ENCODE assay signal across 1 cellular context in the genomic region with DNA sequence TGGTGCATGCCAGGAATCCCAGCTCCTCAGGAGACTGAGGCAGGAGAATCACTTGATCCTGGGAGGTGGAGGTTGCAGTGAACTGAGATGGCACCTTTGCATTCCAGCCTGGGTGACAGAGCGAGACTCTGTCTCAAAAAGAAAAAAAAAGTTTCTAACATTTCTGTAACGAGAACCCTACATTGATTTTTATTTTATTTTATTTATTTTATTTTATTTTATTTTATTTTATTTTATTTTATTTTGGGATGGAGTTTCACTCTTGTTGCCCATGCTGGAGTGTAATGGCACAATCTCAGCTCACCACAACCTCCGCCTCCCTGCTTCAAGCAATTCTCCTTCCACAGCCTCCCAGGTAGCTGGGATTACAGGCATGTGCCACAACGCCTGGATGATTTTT. TPM values are rescaled to one million over a fixed set of nuclear protein-coding genes. Genes with fewer than 3 reads are reported as not detected.
DNase-seq lines count a peak whose midpoint lies in the region; ATAC-seq and TF ChIP-seq lines count a peak whose summit lies in the region.
"Not testable (repeated sequence)": the region's sequence is repeated elsewhere in the genome, so short reads cannot be mapped to it uniquely, and the experiment has no call there.

No MANE protein-coding gene starts in this region.

- TF ChIP-seq CTCF in WTC11 (IDR thresholded peaks at IDR 0.05): not testable (repeated sequence)

- not testable (repeated sequence) for H3K27ac Mint-ChIP-seq in WTC11

- not testable (repeated sequence) for H3K4me1 Mint-ChIP-seq in WTC11

- H3K4me3 Mint-ChIP-seq in WTC11: not testable (repeated sequence)

- POLR2A ChIA-PET in WTC11 (lab: Charles Lee): not testable (repeated sequence)

- peaks cover 68% of the 10 kb centered on the region for H3K36me3 Mint-ChIP-seq in WTC11

- peaks cover 14% of the 10 kb centered on the region for H3K9me3 Mint-ChIP-seq in WTC11

- H3K27me3 Mint-ChIP-seq in WTC11 (ENCODE audit: low read depth): not testable (repeated sequence)

- CTCF ChIA-PET in WTC11 (lab: Charles Lee): not testable (repeated sequence)

- ATAC-seq in WTC11: not testable (repeated sequence)

- not testable (repeated sequence) for DNase-seq in WTC11 (ENCODE audit: low spot score)

TF ChIP-seq in WTC11, 78 proteins besides CTCF, POLR2A, EP300 and RAD21:
- TF ChIP-seq HMGA2 (CRISPR knock-in tag; IDR thresholded peaks at IDR 0.05): peak; percentile 93

RNA-seq across cellular contexts. Expression of a gene that starts 10.9 kb away (rescaled TPM):
- 16.0 to 18.5 TPM (median 16.3 TPM) in 3 replicates for total RNA-seq in WTC11 (2021)

RNA-seq across cellular contexts. Expression of a gene that starts 21.1 kb away (rescaled TPM):
- 46.9 to 59.7 TPM (median 48.6 TPM) in 3 replicates for total RNA-seq in WTC11 (2021)

RNA-seq across cellular contexts. Expression of a gene that starts 50.5 kb away (rescaled TPM):
- total RNA-seq in WTC11 (2021): 18.3 to 23.6 TPM (median 19.6 TPM) in 3 replicates
